In the genomic region with DNA sequence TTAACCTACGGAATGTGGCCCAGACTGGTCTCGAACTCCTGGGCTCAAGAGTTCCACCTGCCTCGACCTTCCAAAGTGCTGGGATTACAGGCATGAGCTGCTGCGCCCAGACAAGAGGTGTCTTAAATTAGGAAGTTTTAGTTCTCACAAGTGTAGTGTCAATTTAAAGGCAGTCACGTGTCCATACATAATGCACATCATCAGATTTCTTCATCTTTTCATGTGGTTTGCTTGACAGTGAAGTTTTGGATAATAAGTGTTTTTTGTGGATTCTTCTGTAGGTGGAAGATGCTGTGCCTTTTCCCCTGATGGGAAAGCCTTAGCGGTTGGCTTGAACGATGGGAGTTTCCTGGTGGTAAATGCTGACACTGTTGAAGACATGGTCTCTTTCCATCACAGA, we compare ENCODE assay signal across 32 cellular contexts.
"Had no signal": no experiment of that assay in that cellular context is flagged by ENCODE, and none has a peak within 500 bp of the region (broad histone marks: within the 10 kb centered on the region; RNA-seq: fewer than 3 reads in every experiment).

No MANE protein-coding gene starts in this region.

- DNase-seq: activated CD4-positive, alpha-beta T cell treated with anti-CD3 and anti-CD28 coated beads for 48 hours; activated CD4-positive, alpha-beta T cell treated with anti-CD3 and anti-CD28 coated beads, Interleukin-2, amount 50 U/mL, for 48 hours; activated CD8-positive, alpha-beta memory T cell treated with anti-CD3 and anti-CD28 coated beads, Interleukin-2, amount 50 U/mL, for 4 hours; activated effector memory CD4-positive, alpha-beta T cell treated with anti-CD3 and anti-CD28 coated beads, Interleukin-2, amount 50 U/mL, for 16 hours; activated naive CD4-positive, alpha-beta T cell treated with anti-CD3 and anti-CD28 coated beads for 36 hours; activated naive CD8-positive, alpha-beta T cell treated with anti-CD3 and anti-CD28 coated beads, Interleukin-2, amount 10 ng/mL, durations not matched to agents 7 days and 5 days; activated T-cell treated with anti-CD3 and anti-CD28 coated beads, Interleukin-2, amount 50 U/mL, for 1 hour; cerebellar nuclear complex; colonic mucosa; dorsolateral prefrontal cortex; effector memory CD4-positive, alpha-beta T cell; erythroblast; heart left ventricle; left lung; lower lobe of right lung; mesenchymal stem cell; naive thymus-derived CD8-positive, alpha-beta T cell; nucleus accumbens; stimulated activated CD4-positive, alpha-beta T cell treated with anti-CD3 and anti-CD28 coated beads, Interleukin-2, amount 100 ng/mL, for 24 hours; stimulated activated naive B cell treated with anti-CD40 and anti-IgM and Interleukin-4, amounts not matched to agents 10 μg/mL and 1 μg/mL and 100 μg/mL, for 72 hours; stomach; T1000; thyroid gland; upper lobe of left lung; WERI-Rb-1 had no signal

- ATAC-seq: activated CD4-positive, CD25-positive, alpha-beta regulatory T cell treated with anti-CD3 and anti-CD28 coated beads, Interleukin-2, amount 50 U/mL, for 24 hours; heart left ventricle; left lung; lower lobe of right lung; naive thymus-derived CD8-positive, alpha-beta T cell; stimulated activated naive B cell treated with anti-CD40 and anti-IgM and Interleukin-4, amounts not matched to agents 10 μg/mL and 1 μg/mL and 100 μg/mL, for 72 hours had no signal

- H3K4me1 ChIP-seq: ascending aorta, colonic mucosa, lower lobe of right lung, right atrium auricular region, thyroid gland had no signal

- H3K4me3 ChIP-seq: ascending aorta, cardiac muscle cell, colonic mucosa, dorsolateral prefrontal cortex, heart left ventricle, left lung, lower lobe of right lung, right atrium auricular region, smooth muscle cell, stomach, thyroid gland, upper lobe of left lung, vagina had no signal

- H3K9ac ChIP-seq: parathyroid adenoma had no signal

- H3K27me3 ChIP-seq: ascending aorta, colonic mucosa, dorsolateral prefrontal cortex, heart left ventricle, left lung, right atrium auricular region, stomach, thyroid gland, upper lobe of left lung, vagina had no signal

- H2AFZ ChIP-seq: parathyroid adenoma had no signal

- H3K79me2 ChIP-seq: parathyroid adenoma had no signal

- H3K27ac ChIP-seq: ascending aorta, cardiac muscle cell, heart left ventricle, left lung, lower lobe of right lung, parathyroid adenoma, right atrium auricular region, thyroid gland, upper lobe of left lung, vagina, WERI-Rb-1 had no signal

- H3K36me3 ChIP-seq: ascending aorta, cardiac muscle cell, colonic mucosa, heart left ventricle, left lung, lower lobe of right lung, right atrium auricular region, stomach, thyroid gland, upper lobe of left lung, vagina, WERI-Rb-1 had no signal

- H3K9me3 ChIP-seq: ascending aorta, colonic mucosa, heart left ventricle, left lung, lower lobe of right lung, right atrium auricular region, stomach, thyroid gland, upper lobe of left lung, vagina had no signal
